In genomic region chr4:140257461-140258305, GRCh38 we compare ENCODE assay signal across 12 cellular contexts.
DNase-seq lines count a peak whose midpoint lies in the region; ATAC-seq, FAIRE-seq and TF ChIP-seq lines count a peak whose summit lies in the region.
"Had no signal": no experiment of that assay in that cellular context is flagged by ENCODE, and none has a peak within 500 bp of the region (broad histone marks: within the 10 kb centered on the region; RNA-seq: fewer than 3 reads in every experiment).

No MANE protein-coding gene starts in this region.

- H3K9me3 ChIP-seq in fibroblast of lung (ENCODE audit: control insufficient read depth, insufficient read depth, low read depth, low read length), result no peaks in the 10 kb centered on the region
- H3K9me3 ChIP-seq: SJCRH30 had no signal

- H3K27ac ChIP-seq in fibroblast of lung (ENCODE audit: insufficient read depth, low read length), result peak overlapping the region; percentile 49
- H3K27ac ChIP-seq in rectal smooth muscle tissue (ENCODE audit: low read depth, low read length), result peak overlapping the region; percentile 51
- H3K27ac ChIP-seq: SJCRH30 had no signal

- no peaks in the 10 kb centered on the region for H3K27me3 ChIP-seq in fibroblast of lung (ENCODE audit: control insufficient read depth, insufficient read depth, low read length)
- no peaks in the 10 kb centered on the region for H3K27me3 ChIP-seq in rectal smooth muscle tissue (ENCODE audit: control insufficient read depth, insufficient read depth, low read length)
- H3K27me3 ChIP-seq: brain microvascular endothelial cell, SJCRH30 had no signal

- H3K79me2 ChIP-seq in fibroblast of lung (ENCODE audit: control insufficient read depth, insufficient read depth, low read length), result no peaks in the 10 kb centered on the region

- peaks cover 24% of the 10 kb centered on the region for H3K4me1 ChIP-seq in fibroblast of lung (ENCODE audit: control insufficient read depth, extremely low read depth, insufficient read depth, low read length)
- H3K4me1 ChIP-seq in rectal smooth muscle tissue (ENCODE audit: control insufficient read depth, insufficient read depth, low read length), result peaks cover 13% of the 10 kb centered on the region
- H3K4me1 ChIP-seq: SJCRH30 had no signal

- H3K9ac ChIP-seq in fibroblast of lung (ENCODE audit: insufficient read depth, low read length), result no peak overlapping the region
- H3K9ac ChIP-seq in rectal smooth muscle tissue (ENCODE audit: low read length), result no peak overlapping the region

- H3K4me3 ChIP-seq in fibroblast of lung (replicated peaks in 1 of 4; ENCODE audit: control extremely low read depth in 1 of 4, insufficient read depth in 1 of 4, low read depth in 3 of 4, low read length in 4 of 4) (no peak overlapping the region), rectal smooth muscle tissue (ENCODE audit: low read length) (no peak overlapping the region)
- H3K4me3 ChIP-seq: SJCRH30 had no signal

- peak; percentile 7 for DNase-seq in HCEC 1CT
- DNase-seq in NCI-H510A (lab: John Stamatoyannopoulos, UW), result peak; percentile 38
- peak in 1 of 2 donors; percentile 30 for DNase-seq in fibroblast of lung (ENCODE audit: low read depth in 2 of 2)
- no peak for DNase-seq in NCI-H526 treated with DMSO at 0.1 percent for 48 hours (lab: John Stamatoyannopoulos, UW)
- DNase-seq in HTR-8/SVneo (ENCODE audit: insufficient read length, low spot score), result no peak
- no peak for DNase-seq in HT-29 (ENCODE audit: low spot score)
- DNase-seq: activated CD4-positive, CD25-positive, alpha-beta regulatory T cell; brain microvascular endothelial cell; CD4-positive, alpha-beta memory T cell; SJCRH30 had no signal

- TF ChIP-seq CTCF in fibroblast of lung (conservative IDR thresholded peaks at IDR 0.05 in 1 of 2, IDR thresholded peaks at IDR 0.05 in 1 of 2; ENCODE audit: low read depth in 1 of 2, low read length in 2 of 2), result no peak

- H4K20me1 ChIP-seq in fibroblast of lung (ENCODE audit: control insufficient read depth, extremely low read depth, insufficient read depth, low read length), result no peaks in the 10 kb centered on the region

- ATAC-seq in GM18873 (IDR thresholded peaks at IDR 0.05; ENCODE audit: low FRiP score, unreplicated experiment), result no peak

- no peak overlapping the region for H2AFZ ChIP-seq in fibroblast of lung (ENCODE audit: low read length)

- H3K4me2 ChIP-seq in fibroblast of lung (ENCODE audit: extremely low read depth, insufficient read depth, low read length), result no peak overlapping the region

- no peaks in the 10 kb centered on the region for H3K36me3 ChIP-seq in fibroblast of lung (ENCODE audit: control insufficient read depth, insufficient read depth, low read length)
- H3K36me3 ChIP-seq in rectal smooth muscle tissue (ENCODE audit: control insufficient read depth, insufficient read depth, low read length), result no peaks in the 10 kb centered on the region
- H3K36me3 ChIP-seq: brain microvascular endothelial cell, SJCRH30 had no signal

- FAIRE-seq in HTR-8/SVneo (lab: Jason Lieb, UNC), result no peak

Comparison
In these comparisons a context has a peak if more than half of its experiments do, and no peak if none do; other contexts are left out.
1. DNase-seq: peak in HCEC 1CT (single experiment) and NCI-H510A (single experiment); none in NCI-H526 treated with DMSO at 0.1 percent for 48 hours (single experiment), HTR-8/SVneo (single experiment) and HT-29 (single experiment).